ENCODE assay signal across 20 cellular contexts in genomic region chr22:29334696-29335344, GRCh38. TPM values are rescaled to one million over a fixed set of nuclear protein-coding genes. Genes with fewer than 3 reads are reported as not detected.
DNase-seq lines count a peak whose midpoint lies in the region; ATAC-seq and TF ChIP-seq lines count a peak whose summit lies in the region.
"Had no signal": no experiment of that assay in that cellular context is flagged by ENCODE, and none has a peak within 500 bp of the region (broad histone marks: within the 10 kb centered on the region; RNA-seq: fewer than 3 reads in every experiment).

No MANE protein-coding gene starts in this region.

- peak in 1 of 2 donors; percentile 51 for TF ChIP-seq RAD21 in liver (IDR thresholded peaks at IDR 0.05)

- no peaks in the 10 kb centered on the region for H3K4me1 Mint-ChIP-seq in IgD-negative memory B cell
- no peaks in the 10 kb centered on the region for H3K4me1 Mint-ChIP-seq in activated T-helper 17 cell treated with anti-CD3 and anti-CD28 coated beads, Interleukin-2, amount 50 U/mL, for 72 hours
- H3K4me1 Mint-ChIP-seq in CD8-positive, alpha-beta T cell (ENCODE audit: low read depth), result no peaks in the 10 kb centered on the region

- intact Hi-C loops in CD8-positive, alpha-beta T cell (cut with DNase I, micrococcal nuclease), result no loop called here

- 57% methylated on average over 12 of the region's 12 CpGs for WGBS in liver

- POLR2A ChIA-PET in CD8-positive, alpha-beta T cell (lab: Charles Lee), result no interaction called here

- ATAC-seq in activated T-helper 17 cell treated with anti-CD3 and anti-CD28 coated beads, Interleukin-2, amount 50 U/mL, for 72 hours (replicated peaks), result no peak
- ATAC-seq in CD8-positive, alpha-beta T cell, result no peak
- ATAC-seq: activated CD8-positive, alpha-beta T cell treated with anti-CD3 and anti-CD28 coated beads, Interleukin-2, amount 10 ng/mL, durations not matched to agents 7 days and 5 days; psoas muscle had no signal

- H3K27ac Mint-ChIP-seq in IgD-negative memory B cell, result peak overlapping the region in 2 of 3 donors; percentile 35 to 67
- H3K27ac Mint-ChIP-seq in activated T-helper 17 cell treated with anti-CD3 and anti-CD28 coated beads, Interleukin-2, amount 50 U/mL, for 72 hours, result peak overlapping the region; percentile 19
- H3K27ac Mint-ChIP-seq in CD8-positive, alpha-beta T cell, result no peak overlapping the region
- H3K27ac Mint-ChIP-seq: activated CD8-positive, alpha-beta T cell treated with anti-CD3 and anti-CD28 coated beads, Interleukin-2, amount 10 ng/mL, durations not matched to agents 7 days and 5 days; T-helper 1 cell treated with Interleukin-12 subunit alpha and Interleukin-12 subunit beta and Interleukin-4 antibody, amounts not matched to agents 30 μg/mL and 1 μg/mL, for 36 hours had no signal

- no peaks in the 10 kb centered on the region for H3K9me3 ChIP-seq in BLaER1
- no peaks in the 10 kb centered on the region for H3K9me3 ChIP-seq in liver (ENCODE audit: control insufficient read depth in 4 of 4, low read length in 3 of 4)
- H3K9me3 ChIP-seq in CD8-positive, alpha-beta T cell (ENCODE audit: low read length), result no peaks in the 10 kb centered on the region
- H3K9me3 ChIP-seq: adrenal gland, HAP-1, psoas muscle had no signal

- peaks cover 2% of the 10 kb centered on the region for H3K36me3 Mint-ChIP-seq in IgD-negative memory B cell
- peaks cover 51% of the 10 kb centered on the region for H3K36me3 Mint-ChIP-seq in activated T-helper 17 cell treated with anti-CD3 and anti-CD28 coated beads, Interleukin-2, amount 50 U/mL, for 72 hours (ENCODE audit: low read depth)
- peaks cover 87% of the 10 kb centered on the region for H3K36me3 Mint-ChIP-seq in CD8-positive, alpha-beta T cell

- no peaks in the 10 kb centered on the region for H3K9me3 Mint-ChIP-seq in IgD-negative memory B cell
- no peaks in the 10 kb centered on the region for H3K9me3 Mint-ChIP-seq in activated T-helper 17 cell treated with anti-CD3 and anti-CD28 coated beads, Interleukin-2, amount 50 U/mL, for 72 hours
- no peaks in the 10 kb centered on the region for H3K9me3 Mint-ChIP-seq in CD8-positive, alpha-beta T cell
- H3K9me3 Mint-ChIP-seq: neural progenitor cell; T-helper 1 cell treated with Interleukin-12 subunit alpha and Interleukin-12 subunit beta and Interleukin-4 antibody, amounts not matched to agents 30 μg/mL and 1 μg/mL, for 36 hours had no signal

- H3K27ac ChIP-seq in BLaER1, result peak overlapping the region; percentile 84
- peak overlapping the region in 1 of 2 donors; percentile 10 for H3K27ac ChIP-seq in liver (ENCODE audit: low read depth in 1 of 2, low read length in 2 of 2)
- no peak overlapping the region for H3K27ac ChIP-seq in CD8-positive, alpha-beta T cell (ENCODE audit: low read depth, low read length)
- H3K27ac ChIP-seq: adrenal gland, neural progenitor cell, psoas muscle had no signal

- H3K4me3 Mint-ChIP-seq in IgD-negative memory B cell, result no peak overlapping the region
- no peak overlapping the region for H3K4me3 Mint-ChIP-seq in activated T-helper 17 cell treated with anti-CD3 and anti-CD28 coated beads, Interleukin-2, amount 50 U/mL, for 72 hours
- no peak overlapping the region for H3K4me3 Mint-ChIP-seq in CD8-positive, alpha-beta T cell
- H3K4me3 Mint-ChIP-seq: activated CD8-positive, alpha-beta T cell treated with anti-CD3 and anti-CD28 coated beads, Interleukin-2, amount 10 ng/mL, durations not matched to agents 7 days and 5 days; neural progenitor cell; T-helper 1 cell treated with Interleukin-12 subunit alpha and Interleukin-12 subunit beta and Interleukin-4 antibody, amounts not matched to agents 30 μg/mL and 1 μg/mL, for 36 hours had no signal

- peak overlapping the region; percentile 17; the same call in 1 of the 2 replicates for H3K9ac ChIP-seq in BLaER1
- H3K9ac ChIP-seq in liver (ENCODE audit: low read depth in 1 of 2, low read length in 2 of 2), result no peak overlapping the region
- H3K9ac ChIP-seq: neural progenitor cell had no signal

- H3K27me3 ChIP-seq in BLaER1 (no peaks in the 10 kb centered on the region), liver (ENCODE audit: control insufficient read depth in 4 of 4, insufficient read depth in 4 of 4, low read length in 3 of 4) (no peaks in the 10 kb centered on the region)
- H3K27me3 ChIP-seq in CD8-positive, alpha-beta T cell (ENCODE audit: insufficient read depth, low read length), result no peaks in the 10 kb centered on the region
- H3K27me3 ChIP-seq: adrenal gland, neural progenitor cell had no signal

- TF ChIP-seq CTCF in liver (IDR thresholded peaks at IDR 0.05; ENCODE audit: low read depth, low read length, missing input control), result no peak
- TF ChIP-seq CTCF in CD8-positive, alpha-beta T cell (IDR thresholded peaks at IDR 0.05), result no peak

- no peaks in the 10 kb centered on the region for H3K27me3 Mint-ChIP-seq in IgD-negative memory B cell
- H3K27me3 Mint-ChIP-seq in activated T-helper 17 cell treated with anti-CD3 and anti-CD28 coated beads, Interleukin-2, amount 50 U/mL, for 72 hours, result no peaks in the 10 kb centered on the region
- no peaks in the 10 kb centered on the region for H3K27me3 Mint-ChIP-seq in CD8-positive, alpha-beta T cell (ENCODE audit: low read depth)

- H3K36me3 ChIP-seq in BLaER1 (peaks cover 62% of the 10 kb centered on the region), liver (ENCODE audit: control insufficient read depth in 4 of 4, insufficient read depth in 3 of 4, low read depth in 1 of 4, low read length in 3 of 4) (peaks cover 2 to 32% (median 12%) of the 10 kb centered on the region in 4 donors)
- H3K36me3 ChIP-seq in CD8-positive, alpha-beta T cell (ENCODE audit: insufficient read depth, low read length), result peaks cover 34% of the 10 kb centered on the region
- H3K36me3 ChIP-seq: neural progenitor cell had no signal

- peaks cover 28% of the 10 kb centered on the region; the same call in 1 of the 2 replicates for H4K20me1 ChIP-seq in BLaER1

- H3K4me1 ChIP-seq in BLaER1 (peaks cover 100% of the 10 kb centered on the region), liver (ENCODE audit: control insufficient read depth in 4 of 4, insufficient read depth in 4 of 4, low read length in 3 of 4) (peaks cover 5 to 49% (median 38%) of the 10 kb centered on the region in 4 donors)
- H3K4me1 ChIP-seq in CD8-positive, alpha-beta T cell (ENCODE audit: insufficient read depth, low read length), result no peaks in the 10 kb centered on the region
- H3K4me1 ChIP-seq: HAP-1, neural progenitor cell had no signal

- peak overlapping the region; percentile 79 for H3K4me2 ChIP-seq in BLaER1
- H3K4me2 ChIP-seq: neural progenitor cell had no signal

- H3K4me3 ChIP-seq in BLaER1, result no peak overlapping the region
- no peak overlapping the region for H3K4me3 ChIP-seq in liver (ENCODE audit: low read depth in 1 of 3, low read length in 3 of 3)
- no peak overlapping the region for H3K4me3 ChIP-seq in CD8-positive, alpha-beta T cell (ENCODE audit: low read depth, low read length)
- H3K4me3 ChIP-seq: adrenal gland, HAP-1, neural progenitor cell, psoas muscle had no signal

- CTCF ChIA-PET in CD8-positive, alpha-beta T cell (lab: Charles Lee), result no interaction called here

- no peak for DNase-seq in NCI-H1105 (lab: John Stamatoyannopoulos, UW)
- no peak for DNase-seq in CD8-positive, alpha-beta T cell
- DNase-seq in AML-193 (lab: John Stamatoyannopoulos, UW), result no peak
- DNase-seq in NAMALWA (ENCODE audit: low spot score), result no peak
- DNase-seq: activated CD8-positive, alpha-beta T cell treated with anti-CD3 and anti-CD28 coated beads, Interleukin-2, amount 10 ng/mL, durations not matched to agents 7 days and 5 days; activated naive CD4-positive, alpha-beta T cell treated with Interleukin-2 at 50 U/mL for 16 hours; activated T-cell treated with anti-CD3 and anti-CD28 coated beads, Interleukin-2, amount 50 U/mL, for 1 hour; adrenal gland; NCI-H2081 treated with DMSO at 0.1 percent for 48 hours; NCI-H446; NK-92 treated with Interleukin-12 subunit alpha and Interleukin-12 subunit beta, amount 100 ng/mL, for 24 hours; psoas muscle; stimulated activated CD8-positive, alpha-beta memory T cell treated with anti-CD3 and anti-CD28 coated beads, Interleukin-4, amount 100 ng/mL, for 48 hours had no signal

TF ChIP-seq in liver, 16 proteins besides CTCF, POLR2A, EP300 and RAD21 (continues in another document):
- TF ChIP-seq ATF3 (IDR thresholded peaks at IDR 0.05), result no peak

RNA-seq across cellular contexts. Expression of gene RASL10A, which starts 19.3 kb away (rescaled TPM):
- polyA plus RNA-seq in IgD-negative memory B cell (not detected), liver (under 1 TPM; 0.10 to 0.20 TPM)
- under 1 TPM; 0.58 to 0.61 TPM for total RNA-seq in activated T-helper 17 cell treated with anti-CD3 and anti-CD28 coated beads, Interleukin-2, amount 50 U/mL, for 72 hours
- total RNA-seq in liver, result under 1 TPM; 0.75 to 0.79 TPM
- under 1 TPM; 0.44 to 0.49 TPM for total RNA-seq in CD8-positive, alpha-beta T cell

RNA-seq across cellular contexts. Expression of gene GAS2L1, which starts 28.4 kb away (rescaled TPM):
- 0.46 TPM for polyA plus RNA-seq in IgD-negative memory B cell
- 1 to 10 TPM; 1.9 to 2.9 TPM for total RNA-seq in activated T-helper 17 cell treated with anti-CD3 and anti-CD28 coated beads, Interleukin-2, amount 50 U/mL, for 72 hours
- total RNA-seq in liver, result 10 to 100 TPM in 1 of 2 donors, 1 to 10 TPM in 1; 6.6 to 11.4 TPM
- polyA plus RNA-seq in liver, result 10 to 100 TPM in 1 of 2 donors, 1 to 10 TPM in 1; 4.0 to 11.2 TPM
- total RNA-seq in CD8-positive, alpha-beta T cell, result not detected

RNA-seq across cellular contexts. Expression of gene AP1B1, which starts 53.5 kb away (rescaled TPM):
- polyA plus RNA-seq in IgD-negative memory B cell, result 45.9 TPM
- total RNA-seq in activated T-helper 17 cell treated with anti-CD3 and anti-CD28 coated beads, Interleukin-2, amount 50 U/mL, for 72 hours, result 10 to 100 TPM; 33.8 to 83.7 TPM
- total RNA-seq in liver, result 10 to 100 TPM; 54.9 to 63.4 TPM
- 10 to 100 TPM; 17.6 to 33.0 TPM for polyA plus RNA-seq in liver
- total RNA-seq in CD8-positive, alpha-beta T cell, result 10 to 100 TPM; 27.9 to 28.1 TPM
